In the genomic region with DNA sequence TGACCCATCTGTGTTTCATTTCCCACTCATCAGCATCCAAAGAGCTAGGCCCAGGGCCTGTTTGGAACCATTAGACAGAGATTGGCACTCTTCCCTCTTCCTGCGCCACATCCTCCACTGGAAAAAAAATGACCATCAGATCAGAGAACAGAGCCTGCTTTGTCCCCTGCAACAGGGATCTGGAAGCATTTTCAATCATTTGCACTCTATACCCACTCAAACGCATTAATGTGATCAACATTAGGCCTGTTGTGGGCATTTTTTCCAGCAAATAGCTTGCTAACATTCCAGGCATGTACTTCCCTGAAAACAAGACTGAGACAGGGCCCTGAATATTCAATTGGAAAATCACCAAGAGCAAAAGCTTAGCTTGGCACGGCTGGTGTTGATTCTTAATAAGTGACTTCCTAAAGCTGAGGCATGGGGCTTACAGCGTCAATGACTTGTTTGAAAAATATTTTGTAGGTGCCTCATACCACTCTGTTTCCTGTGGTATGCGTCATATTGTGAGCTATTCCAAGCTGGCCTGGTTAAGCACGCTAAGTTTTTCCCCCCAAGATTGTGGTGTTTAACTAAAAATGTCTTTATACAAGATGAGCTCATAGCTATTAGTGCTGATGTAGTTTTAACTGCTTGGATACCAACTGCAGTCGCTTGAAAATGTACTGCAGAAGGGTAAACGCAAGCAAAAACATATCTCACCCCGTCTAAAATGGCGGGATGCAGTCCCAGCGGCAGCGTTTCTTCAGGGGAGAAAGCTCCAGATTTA, we compare ENCODE assay signal across 10 cellular contexts.
DNase-seq lines count a peak whose midpoint lies in the region; ATAC-seq and TF ChIP-seq lines count a peak whose summit lies in the region.
"Had no signal": no experiment of that assay in that cellular context is flagged by ENCODE, and none has a peak within 500 bp of the region (broad histone marks: within the 10 kb centered on the region; RNA-seq: fewer than 3 reads in every experiment).

No MANE protein-coding gene starts in this region.

- H3K27me3 Mint-ChIP-seq in activated CD8-positive, alpha-beta T cell treated with anti-CD3 and anti-CD28 coated beads for 36 hours = no peaks in the 10 kb centered on the region
- H3K27me3 Mint-ChIP-seq in CD8-positive, alpha-beta memory T cell = no peaks in the 10 kb centered on the region

- no peaks in the 10 kb centered on the region for H3K9me3 Mint-ChIP-seq in activated CD8-positive, alpha-beta T cell treated with anti-CD3 and anti-CD28 coated beads for 36 hours
- peaks cover 0 to 14% (median 2%) of the 10 kb centered on the region in 5 donors for H3K9me3 Mint-ChIP-seq in CD8-positive, alpha-beta memory T cell

- no peak overlapping the region for H3K27ac Mint-ChIP-seq in activated CD8-positive, alpha-beta T cell treated with anti-CD3 and anti-CD28 coated beads for 36 hours
- no peak overlapping the region for H3K27ac Mint-ChIP-seq in CD8-positive, alpha-beta memory T cell
- H3K27ac Mint-ChIP-seq: IgD-negative memory B cell had no signal

- H3K36me3 ChIP-seq in heart right ventricle = no peaks in the 10 kb centered on the region
- no peaks in the 10 kb centered on the region for H3K36me3 ChIP-seq in CD8-positive, alpha-beta memory T cell (ENCODE audit: insufficient read depth, low read length)

- POLR2A ChIA-PET in activated CD8-positive, alpha-beta T cell treated with anti-CD3 and anti-CD28 coated beads for 36 hours (lab: Charles Lee) = interaction anchor here (0.6 kb wide), 1 partner anchor 165 kb away, joined by 4 read pairs; no protein-coding TSS in a partner anchor
- POLR2A ChIA-PET in CD8-positive, alpha-beta memory T cell (lab: Charles Lee) = no interaction called here

- H3K4me1 ChIP-seq in heart right ventricle = peaks cover 0 to 15% (median 12%) of the 10 kb centered on the region in 9 donors
- no peaks in the 10 kb centered on the region for H3K4me1 ChIP-seq in CD8-positive, alpha-beta memory T cell (ENCODE audit: insufficient read depth, low read length)

- TF ChIP-seq CTCF in heart right ventricle (IDR thresholded peaks at IDR 0.05) = no peak
- no peak for TF ChIP-seq CTCF in activated CD8-positive, alpha-beta T cell treated with anti-CD3 and anti-CD28 coated beads for 36 hours (IDR thresholded peaks at IDR 0.05)

- H3K4me3 Mint-ChIP-seq in activated CD8-positive, alpha-beta T cell treated with anti-CD3 and anti-CD28 coated beads for 36 hours = no peak overlapping the region
- no peak overlapping the region for H3K4me3 Mint-ChIP-seq in CD8-positive, alpha-beta memory T cell
- H3K4me3 Mint-ChIP-seq: activated T-cell treated with anti-CD3 and anti-CD28 coated beads, Interleukin-2, amount 50 U/mL, for 4 hours; IgD-negative memory B cell had no signal

- H3K4me3 ChIP-seq in heart right ventricle = no peak overlapping the region
- no peak overlapping the region for H3K4me3 ChIP-seq in CD8-positive, alpha-beta memory T cell (ENCODE audit: low read length)

- H3K27me3 ChIP-seq in heart right ventricle = no peaks in the 10 kb centered on the region
- no peaks in the 10 kb centered on the region for H3K27me3 ChIP-seq in CD8-positive, alpha-beta memory T cell (ENCODE audit: insufficient read depth, low read length, poor library complexity, severe bottlenecking)

- no peaks in the 10 kb centered on the region for H3K9me3 ChIP-seq in heart right ventricle
- H3K9me3 ChIP-seq in CD8-positive, alpha-beta memory T cell (ENCODE audit: low read length) = no peaks in the 10 kb centered on the region

- H3K36me3 Mint-ChIP-seq in activated CD8-positive, alpha-beta T cell treated with anti-CD3 and anti-CD28 coated beads for 36 hours (ENCODE audit: low read depth) = no peaks in the 10 kb centered on the region
- H3K36me3 Mint-ChIP-seq in CD8-positive, alpha-beta memory T cell = no peaks in the 10 kb centered on the region
- H3K36me3 Mint-ChIP-seq: IgD-negative memory B cell had no signal

- DNase-seq in ELR (ENCODE audit: low read depth) = peak; percentile 100
- peak in 56 of 58 donors; percentile 6 to 95 (median 74) for DNase-seq in anterior cingulate cortex (lab: John Stamatoyannopoulos, UW)
- DNase-seq in heart right ventricle = peak in 1 of 2 donors; percentile 44
- peak; percentile 97 for DNase-seq in putamen (ENCODE audit: low spot score)
- no peak for DNase-seq in ureter (ENCODE audit: low spot score)
- no peak for DNase-seq in activated CD8-positive, alpha-beta T cell treated with anti-CD3 and anti-CD28 coated beads for 36 hours
- no peak for DNase-seq in CD8-positive, alpha-beta memory T cell
- DNase-seq: activated T-cell treated with anti-CD3 and anti-CD28 coated beads, Interleukin-2, amount 50 U/mL, for 4 hours had no signal

- CTCF ChIA-PET in activated CD8-positive, alpha-beta T cell treated with anti-CD3 and anti-CD28 coated beads for 36 hours (lab: Charles Lee) = no interaction called here
- CTCF ChIA-PET in CD8-positive, alpha-beta memory T cell (lab: Charles Lee) = no interaction called here

- ATAC-seq in heart right ventricle = peak; percentile 65 to 95 (median 90)
- ATAC-seq in activated CD8-positive, alpha-beta T cell treated with anti-CD3 and anti-CD28 coated beads for 36 hours = no peak
- ATAC-seq in GM19328 (IDR thresholded peaks at IDR 0.05; ENCODE audit: unreplicated experiment) = no peak
- ATAC-seq: activated T-cell treated with anti-CD3 and anti-CD28 coated beads, Interleukin-2, amount 50 U/mL, for 4 hours had no signal

- H3K27ac ChIP-seq in heart right ventricle = peak overlapping the region; percentile 18 to 78 (median 64)
- H3K27ac ChIP-seq in CD8-positive, alpha-beta memory T cell (ENCODE audit: low read depth, low read length) = no peak overlapping the region

- no peaks in the 10 kb centered on the region for H3K4me1 Mint-ChIP-seq in activated CD8-positive, alpha-beta T cell treated with anti-CD3 and anti-CD28 coated beads for 36 hours (ENCODE audit: low read depth)
- H3K4me1 Mint-ChIP-seq in CD8-positive, alpha-beta memory T cell = no peaks in the 10 kb centered on the region
- H3K4me1 Mint-ChIP-seq: IgD-negative memory B cell had no signal

- 68 to 72% methylated on average over 12 of the region's 12 CpGs for WGBS in heart right ventricle, 2 donors

- intact Hi-C loops in heart right ventricle (cut with DNase I) = no loop called here
- intact Hi-C loops in activated CD8-positive, alpha-beta T cell treated with anti-CD3 and anti-CD28 coated beads for 36 hours (cut with micrococcal nuclease) = no loop called here

Comparison
In these comparisons a context has a peak if more than half of its experiments do, and no peak if none do; other contexts are left out.
1. DNase-seq: peak in ELR (single experiment), anterior cingulate cortex (56 of 58) and putamen (single experiment); none in ureter (single experiment), activated CD8-positive, alpha-beta T cell treated with anti-CD3 and anti-CD28 coated beads for 36 hours (single experiment) and CD8-positive, alpha-beta memory T cell (0 of 5).
2. ATAC-seq: peak in heart right ventricle (8 of 8); none in activated CD8-positive, alpha-beta T cell treated with anti-CD3 and anti-CD28 coated beads for 36 hours (single experiment) and GM19328 (single experiment).